1 cellular context compared by ENCODE assay signal in genomic region chr6:143136647-143137046, GRCh38.
TF ChIP-seq lines count a peak whose summit lies in the region.

No MANE protein-coding gene starts in this region.

TF ChIP-seq in HepG2, 621 proteins besides CTCF, POLR2A, EP300 and RAD21 (continued from another document):
- TF ChIP-seq ZBTB39 (CRISPR knock-in tag; IDR thresholded peaks at IDR 0.05): no peak
- no peak for TF ChIP-seq ZNF652 (CRISPR knock-in tag; IDR thresholded peaks at IDR 0.05; ENCODE audit: borderline replicate concordance, low read depth)
- no peak for TF ChIP-seq GFI1 (CRISPR knock-in tag; IDR thresholded peaks at IDR 0.05; ENCODE audit: borderline replicate concordance)
- no peak for TF ChIP-seq ZNF280D (CRISPR knock-in tag; IDR thresholded peaks at IDR 0.05)
- no peak for TF ChIP-seq ELF3 (CRISPR knock-in tag; IDR thresholded peaks at IDR 0.05)
- TF ChIP-seq PRPF4 (IDR thresholded peaks at IDR 0.05; ENCODE audit: low read depth, low read length, poor library complexity, severe bottlenecking): no peak
- TF ChIP-seq HINFP (CRISPR knock-in tag; IDR thresholded peaks at IDR 0.05; ENCODE audit: low read depth): no peak
- no peak for TF ChIP-seq AGO2 (optimal IDR thresholded peaks at IDR 0.05; ENCODE audit: low read depth, low read length)
